1 cellular context compared by ENCODE assay signal in the genomic region with DNA sequence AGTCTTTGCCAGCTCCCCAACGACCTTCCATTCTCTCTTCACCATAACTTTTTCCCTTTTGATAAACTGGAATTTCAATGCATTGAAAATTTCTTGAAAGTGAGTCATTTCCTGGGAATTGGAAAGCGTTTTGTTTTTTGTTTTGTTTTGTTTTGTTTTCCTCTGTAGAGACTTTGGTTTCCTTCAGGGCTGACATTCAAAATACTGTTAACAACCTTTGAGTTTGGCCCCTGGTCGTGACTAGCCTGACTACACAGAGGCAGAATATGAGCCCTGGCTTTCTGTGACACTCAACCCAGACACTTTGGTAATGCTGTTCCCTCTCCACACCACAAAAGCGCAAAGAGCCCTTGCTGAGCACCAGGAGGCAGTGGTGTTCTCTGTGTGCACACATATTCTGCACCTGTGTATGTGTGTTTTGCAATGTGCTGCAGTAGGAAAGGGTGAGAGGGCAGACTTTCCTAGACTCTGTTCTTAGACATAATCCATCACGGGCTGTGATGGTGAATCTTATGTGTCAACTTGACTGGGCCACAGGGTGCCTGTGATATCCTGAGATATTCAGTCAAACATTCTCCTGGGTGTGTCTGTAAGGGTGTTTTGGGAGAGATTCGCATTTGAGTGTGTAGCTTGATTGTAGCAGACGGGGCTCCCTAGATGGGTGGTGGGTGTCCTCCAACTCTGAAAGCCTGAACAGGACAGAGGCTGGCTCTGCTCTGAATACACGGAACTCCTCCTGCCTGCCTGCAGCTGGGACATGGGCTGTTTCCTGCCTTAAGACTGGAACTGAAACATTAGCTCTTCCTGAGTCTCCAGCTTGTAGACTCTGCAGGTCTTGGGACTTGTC.
TF ChIP-seq lines count a peak whose summit lies in the region.

No MANE protein-coding gene starts in this region.

TF ChIP-seq in K562, 482 proteins besides CTCF, POLR2A, EP300 and RAD21 (continued from another document and continues in another):
- TF ChIP-seq, protein P1, sequence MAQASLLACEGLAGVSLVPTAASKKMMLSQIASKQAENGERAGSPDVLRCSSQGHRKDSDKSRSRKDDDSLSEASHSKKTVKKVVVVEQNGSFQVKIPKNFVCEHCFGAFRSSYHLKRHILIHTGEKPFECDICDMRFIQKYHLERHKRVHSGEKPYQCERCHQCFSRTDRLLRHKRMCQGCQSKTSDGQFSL (CRISPR knock-in tag; IDR thresholded peaks at IDR 0.05) = peak; percentile 26; the same call in 1 of the 2 replicates
- TF ChIP-seq, protein P1 (tag; IDR thresholded peaks at IDR 0.05) = no peak
- TF ChIP-seq MAZ (CRISPR knock-in tag; conservative IDR thresholded peaks at IDR 0.05 in 1 of 2, IDR thresholded peaks at IDR 0.05 in 1 of 2) (peak in 1 of 2 experiments; percentile 43; a peak in 1 of 4 replicates), BRD4 (IDR thresholded peaks at IDR 0.05) (no peak), PHF20 (IDR thresholded peaks at IDR 0.05; ENCODE audit: partially characterized antibody) (no peak), ZNF232 (CRISPR knock-in tag; IDR thresholded peaks at IDR 0.05) (no peak), HMG20B (CRISPR knock-in tag; IDR thresholded peaks at IDR 0.05) (no peak), MTA1 (IDR thresholded peaks at IDR 0.05; ENCODE audit: borderline replicate concordance) (no peak), ZNF140 (CRISPR knock-in tag; IDR thresholded peaks at IDR 0.05) (no peak), CXXC5 (CRISPR knock-in tag; IDR thresholded peaks at IDR 0.05) (peak; percentile 28; the same call in 1 of the 2 replicates), CEBPG (CRISPR knock-in tag; IDR thresholded peaks at IDR 0.05) (peak; percentile 50; the same call in 1 of the 2 replicates), CEBPG (tag; conservative IDR thresholded peaks at IDR 0.05 in 1 of 2, IDR thresholded peaks at IDR 0.05 in 1 of 2) (peak; percentile 7 to 57; a peak in 2 of 4 replicates), SMARCC2 (IDR thresholded peaks at IDR 0.05; ENCODE audit: low read depth) (no peak), DMBX1 (CRISPR knock-in tag; IDR thresholded peaks at IDR 0.05; ENCODE audit: borderline replicate concordance) (peak; percentile 60), CHD1 (IDR thresholded peaks at IDR 0.05; ENCODE audit: low read length) (no peak), ZNF41 (CRISPR knock-in tag; conservative IDR thresholded peaks at IDR 0.05) (no peak), ZFP1 (CRISPR knock-in tag; IDR thresholded peaks at IDR 0.05) (no peak), SMARCA4 (IDR thresholded peaks at IDR 0.05) (no peak), CBX5 (IDR thresholded peaks at IDR 0.05; ENCODE audit: borderline replicate concordance, low read depth) (no peak), KDM1A (IDR thresholded peaks at IDR 0.05) (no peak; a peak in 1 of 4 replicates), E2F3 (CRISPR knock-in tag; IDR thresholded peaks at IDR 0.05) (no peak), HDAC8 (tag; IDR thresholded peaks at IDR 0.05) (no peak), MEIS2 (IDR thresholded peaks at IDR 0.05; ENCODE audit: partially characterized antibody) (peak; percentile 71), ZNF668 (CRISPR knock-in tag; IDR thresholded peaks at IDR 0.05) (no peak), CBX2 (IDR thresholded peaks at IDR 0.05; ENCODE audit: insufficient read depth, low read length, poor library complexity, severe bottlenecking) (no peak), CBX3 (IDR thresholded peaks at IDR 0.05; ENCODE audit: borderline replicate concordance in 1 of 2, low read length in 2 of 2) (no peak), NCOA6 (IDR thresholded peaks at IDR 0.05) (no peak), EGR1 (conservative IDR thresholded peaks at IDR 0.05) (no peak), ZC3H11A (IDR thresholded peaks at IDR 0.05; ENCODE audit: low read depth, low read length) (no peak), MAFG (tag; conservative IDR thresholded peaks at IDR 0.05) (no peak), PPARD (CRISPR knock-in tag; IDR thresholded peaks at IDR 0.05) (no peak), STAG1 (CRISPR knock-in tag; IDR thresholded peaks at IDR 0.05; ENCODE audit: borderline replicate concordance) (peak; percentile 36; the same call in 1 of the 2 replicates), PTBP1 (IDR thresholded peaks at IDR 0.05; ENCODE audit: low read depth, low read length) (no peak), FOXA3 (CRISPR knock-in tag; conservative IDR thresholded peaks at IDR 0.05 in 1 of 2, IDR thresholded peaks at IDR 0.05 in 1 of 2) (no peak), ZNF79 (CRISPR knock-in tag; IDR thresholded peaks at IDR 0.05; ENCODE audit: low read depth) (no peak), PYGO2 (tag; IDR thresholded peaks at IDR 0.05) (no peak), ZNF197 (CRISPR knock-in tag; IDR thresholded peaks at IDR 0.05; ENCODE audit: low read depth) (no peak)
- TF ChIP-seq, protein P2, sequence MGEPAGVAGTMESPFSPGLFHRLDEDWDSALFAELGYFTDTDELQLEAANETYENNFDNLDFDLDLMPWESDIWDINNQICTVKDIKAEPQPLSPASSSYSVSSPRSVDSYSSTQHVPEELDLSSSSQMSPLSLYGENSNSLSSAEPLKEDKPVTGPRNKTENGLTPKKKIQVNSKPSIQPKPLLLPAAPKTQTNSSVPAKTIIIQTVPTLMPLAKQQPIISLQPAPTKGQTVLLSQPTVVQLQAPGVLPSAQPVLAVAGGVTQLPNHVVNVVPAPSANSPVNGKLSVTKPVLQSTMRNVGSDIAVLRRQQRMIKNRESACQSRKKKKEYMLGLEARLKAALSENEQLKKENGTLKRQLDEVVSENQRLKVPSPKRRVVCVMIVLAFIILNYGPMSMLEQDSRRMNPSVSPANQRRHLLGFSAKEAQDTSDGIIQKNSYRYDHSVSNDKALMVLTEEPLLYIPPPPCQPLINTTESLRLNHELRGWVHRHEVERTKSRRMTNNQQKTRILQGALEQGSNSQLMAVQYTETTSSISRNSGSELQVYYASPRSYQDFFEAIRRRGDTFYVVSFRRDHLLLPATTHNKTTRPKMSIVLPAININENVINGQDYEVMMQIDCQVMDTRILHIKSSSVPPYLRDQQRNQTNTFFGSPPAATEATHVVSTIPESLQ (CRISPR knock-in tag; IDR thresholded peaks at IDR 0.05) = 0 out of 2 replicates have a peak, but pooled peaks have one; percentile 31
- TF ChIP-seq, protein P3, sequence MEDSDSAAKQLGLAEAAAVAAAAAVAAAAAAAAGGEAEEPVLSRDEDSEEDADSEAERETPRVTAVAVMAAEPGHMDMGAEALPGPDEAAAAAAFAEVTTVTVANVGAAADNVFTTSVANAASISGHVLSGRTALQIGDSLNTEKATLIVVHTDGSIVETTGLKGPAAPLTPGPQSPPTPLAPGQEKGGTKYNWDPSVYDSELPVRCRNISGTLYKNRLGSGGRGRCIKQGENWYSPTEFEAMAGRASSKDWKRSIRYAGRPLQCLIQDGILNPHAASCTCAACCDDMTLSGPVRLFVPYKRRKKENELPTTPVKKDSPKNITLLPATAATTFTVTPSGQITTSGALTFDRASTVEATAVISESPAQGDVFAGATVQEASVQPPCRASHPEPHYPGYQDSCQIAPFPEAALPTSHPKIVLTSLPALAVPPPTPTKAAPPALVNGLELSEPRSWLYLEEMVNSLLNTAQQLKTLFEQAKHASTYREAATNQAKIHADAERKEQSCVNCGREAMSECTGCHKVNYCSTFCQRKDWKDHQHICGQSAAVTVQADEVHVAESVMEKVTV (CRISPR knock-in tag; IDR thresholded peaks at IDR 0.05) = peak; percentile 84
- TF ChIP-seq, protein P4, sequence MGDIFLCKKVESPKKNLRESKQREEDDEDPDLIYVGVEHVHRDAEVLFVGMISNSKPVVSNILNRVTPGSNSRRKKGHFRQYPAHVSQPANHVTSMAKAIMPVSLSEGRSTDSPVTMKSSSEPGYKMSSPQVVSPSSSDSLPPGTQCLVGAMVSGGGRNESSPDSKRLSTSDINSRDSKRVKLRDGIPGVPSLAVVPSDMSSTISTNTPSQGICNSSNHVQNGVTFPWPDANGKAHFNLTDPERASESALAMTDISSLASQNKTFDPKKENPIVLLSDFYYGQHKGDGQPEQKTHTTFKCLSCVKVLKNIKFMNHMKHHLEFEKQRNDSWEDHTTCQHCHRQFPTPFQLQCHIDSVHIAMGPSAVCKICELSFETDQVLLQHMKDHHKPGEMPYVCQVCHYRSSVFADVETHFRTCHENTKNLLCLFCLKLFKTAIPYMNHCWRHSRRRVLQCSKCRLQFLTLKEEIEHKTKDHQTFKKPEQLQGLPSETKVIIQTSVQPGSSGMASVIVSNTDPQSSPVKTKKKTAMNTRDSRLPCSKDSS (IDR thresholded peaks at IDR 0.05; ENCODE audit: low read depth, partially characterized antibody) = no peak
- TF ChIP-seq, protein P5, sequence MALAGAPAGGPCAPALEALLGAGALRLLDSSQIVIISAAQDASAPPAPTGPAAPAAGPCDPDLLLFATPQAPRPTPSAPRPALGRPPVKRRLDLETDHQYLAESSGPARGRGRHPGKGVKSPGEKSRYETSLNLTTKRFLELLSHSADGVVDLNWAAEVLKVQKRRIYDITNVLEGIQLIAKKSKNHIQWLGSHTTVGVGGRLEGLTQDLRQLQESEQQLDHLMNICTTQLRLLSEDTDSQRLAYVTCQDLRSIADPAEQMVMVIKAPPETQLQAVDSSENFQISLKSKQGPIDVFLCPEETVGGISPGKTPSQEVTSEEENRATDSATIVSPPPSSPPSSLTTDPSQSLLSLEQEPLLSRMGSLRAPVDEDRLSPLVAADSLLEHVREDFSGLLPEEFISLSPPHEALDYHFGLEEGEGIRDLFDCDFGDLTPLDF (CRISPR knock-in tag; IDR thresholded peaks at IDR 0.05) = no peak
- TF ChIP-seq, protein P6, sequence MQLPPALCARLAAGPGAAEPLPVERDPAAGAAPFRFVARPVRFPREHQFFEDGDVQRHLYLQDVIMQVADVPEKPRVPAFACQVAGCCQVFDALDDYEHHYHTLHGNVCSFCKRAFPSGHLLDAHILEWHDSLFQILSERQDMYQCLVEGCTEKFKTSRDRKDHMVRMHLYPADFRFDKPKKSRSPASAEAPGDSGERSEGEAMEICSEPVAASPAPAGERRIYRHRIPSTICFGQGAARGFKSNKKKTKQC (CRISPR knock-in tag; IDR thresholded peaks at IDR 0.05) = no peak
- TF ChIP-seq, protein P7, sequence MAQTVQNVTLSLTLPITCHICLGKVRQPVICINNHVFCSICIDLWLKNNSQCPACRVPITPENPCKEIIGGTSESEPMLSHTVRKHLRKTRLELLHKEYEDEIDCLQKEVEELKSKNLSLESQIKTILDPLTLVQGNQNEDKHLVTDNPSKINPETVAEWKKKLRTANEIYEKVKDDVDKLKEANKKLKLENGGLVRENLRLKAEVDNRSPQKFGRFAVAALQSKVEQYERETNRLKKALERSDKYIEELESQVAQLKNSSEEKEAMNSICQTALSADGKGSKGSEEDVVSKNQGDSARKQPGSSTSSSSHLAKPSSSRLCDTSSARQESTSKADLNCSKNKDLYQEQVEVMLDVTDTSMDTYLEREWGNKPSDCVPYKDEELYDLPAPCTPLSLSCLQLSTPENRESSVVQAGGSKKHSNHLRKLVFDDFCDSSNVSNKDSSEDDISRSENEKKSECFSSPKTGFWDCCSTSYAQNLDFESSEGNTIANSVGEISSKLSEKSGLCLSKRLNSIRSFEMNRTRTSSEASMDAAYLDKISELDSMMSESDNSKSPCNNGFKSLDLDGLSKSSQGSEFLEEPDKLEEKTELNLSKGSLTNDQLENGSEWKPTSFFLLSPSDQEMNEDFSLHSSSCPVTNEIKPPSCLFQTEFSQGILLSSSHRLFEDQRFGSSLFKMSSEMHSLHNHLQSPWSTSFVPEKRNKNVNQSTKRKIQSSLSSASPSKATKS (CRISPR knock-in tag; IDR thresholded peaks at IDR 0.05) = no peak
- TF ChIP-seq, protein P8, sequence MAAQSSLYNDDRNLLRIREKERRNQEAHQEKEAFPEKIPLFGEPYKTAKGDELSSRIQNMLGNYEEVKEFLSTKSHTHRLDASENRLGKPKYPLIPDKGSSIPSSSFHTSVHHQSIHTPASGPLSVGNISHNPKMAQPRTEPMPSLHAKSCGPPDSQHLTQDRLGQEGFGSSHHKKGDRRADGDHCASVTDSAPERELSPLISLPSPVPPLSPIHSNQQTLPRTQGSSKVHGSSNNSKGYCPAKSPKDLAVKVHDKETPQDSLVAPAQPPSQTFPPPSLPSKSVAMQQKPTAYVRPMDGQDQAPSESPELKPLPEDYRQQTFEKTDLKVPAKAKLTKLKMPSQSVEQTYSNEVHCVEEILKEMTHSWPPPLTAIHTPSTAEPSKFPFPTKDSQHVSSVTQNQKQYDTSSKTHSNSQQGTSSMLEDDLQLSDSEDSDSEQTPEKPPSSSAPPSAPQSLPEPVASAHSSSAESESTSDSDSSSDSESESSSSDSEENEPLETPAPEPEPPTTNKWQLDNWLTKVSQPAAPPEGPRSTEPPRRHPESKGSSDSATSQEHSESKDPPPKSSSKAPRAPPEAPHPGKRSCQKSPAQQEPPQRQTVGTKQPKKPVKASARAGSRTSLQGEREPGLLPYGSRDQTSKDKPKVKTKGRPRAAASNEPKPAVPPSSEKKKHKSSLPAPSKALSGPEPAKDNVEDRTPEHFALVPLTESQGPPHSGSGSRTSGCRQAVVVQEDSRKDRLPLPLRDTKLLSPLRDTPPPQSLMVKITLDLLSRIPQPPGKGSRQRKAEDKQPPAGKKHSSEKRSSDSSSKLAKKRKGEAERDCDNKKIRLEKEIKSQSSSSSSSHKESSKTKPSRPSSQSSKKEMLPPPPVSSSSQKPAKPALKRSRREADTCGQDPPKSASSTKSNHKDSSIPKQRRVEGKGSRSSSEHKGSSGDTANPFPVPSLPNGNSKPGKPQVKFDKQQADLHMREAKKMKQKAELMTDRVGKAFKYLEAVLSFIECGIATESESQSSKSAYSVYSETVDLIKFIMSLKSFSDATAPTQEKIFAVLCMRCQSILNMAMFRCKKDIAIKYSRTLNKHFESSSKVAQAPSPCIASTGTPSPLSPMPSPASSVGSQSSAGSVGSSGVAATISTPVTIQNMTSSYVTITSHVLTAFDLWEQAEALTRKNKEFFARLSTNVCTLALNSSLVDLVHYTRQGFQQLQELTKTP (IDR thresholded peaks at IDR 0.05; ENCODE audit: low read depth in 1 of 2, partially characterized antibody in 2 of 2) = no peak
- TF ChIP-seq, protein P9, sequence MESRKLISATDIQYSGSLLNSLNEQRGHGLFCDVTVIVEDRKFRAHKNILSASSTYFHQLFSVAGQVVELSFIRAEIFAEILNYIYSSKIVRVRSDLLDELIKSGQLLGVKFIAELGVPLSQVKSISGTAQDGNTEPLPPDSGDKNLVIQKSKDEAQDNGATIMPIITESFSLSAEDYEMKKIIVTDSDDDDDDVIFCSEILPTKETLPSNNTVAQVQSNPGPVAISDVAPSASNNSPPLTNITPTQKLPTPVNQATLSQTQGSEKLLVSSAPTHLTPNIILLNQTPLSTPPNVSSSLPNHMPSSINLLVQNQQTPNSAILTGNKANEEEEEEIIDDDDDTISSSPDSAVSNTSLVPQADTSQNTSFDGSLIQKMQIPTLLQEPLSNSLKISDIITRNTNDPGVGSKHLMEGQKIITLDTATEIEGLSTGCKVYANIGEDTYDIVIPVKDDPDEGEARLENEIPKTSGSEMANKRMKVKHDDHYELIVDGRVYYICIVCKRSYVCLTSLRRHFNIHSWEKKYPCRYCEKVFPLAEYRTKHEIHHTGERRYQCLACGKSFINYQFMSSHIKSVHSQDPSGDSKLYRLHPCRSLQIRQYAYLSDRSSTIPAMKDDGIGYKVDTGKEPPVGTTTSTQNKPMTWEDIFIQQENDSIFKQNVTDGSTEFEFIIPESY (CRISPR knock-in tag; IDR thresholded peaks at IDR 0.05) = peak; percentile 92
